Comparison of ENCODE assay signal across 8 cellular contexts in genomic region chr7:1503816-1504775, GRCh38. TPM values are rescaled to one million over a fixed set of nuclear protein-coding genes. Genes with fewer than 3 reads are reported as not detected.
DNase-seq lines count a peak whose midpoint lies in the region; ATAC-seq and TF ChIP-seq lines count a peak whose summit lies in the region.

Gene INTS1 (minus strand): TSS chr7:1504389. CDS start chr7:1503960, 429 bp downstream.

- DNase-seq in DND-41 (peak; percentile 92), Karpas-422 (peak; percentile 97), RPMI7951 (ENCODE audit: low read depth) (peak; percentile 93), fibroblast of peridontal ligament (ENCODE audit: extremely low read depth) (peak; percentile 82), natural killer cell (peak; percentile 86)
- DNase-seq in activated T-helper 1 cell treated with anti-CD3 and anti-CD28 coated beads, Interleukin-2, amount 50 U/mL, for 16 hours (ENCODE audit: low read depth in 1 of 2, low spot score in 1 of 2), result peak; percentile 83 to 85
- DNase-seq in stimulated activated naive CD4-positive, alpha-beta T cell treated with Interleukin-2 at 50 U/mL for 16 hours (lab: John Stamatoyannopoulos, UW), result peak; percentile 88

- H3K4me1 Mint-ChIP-seq in natural killer cell, result peaks cover 27 to 42% of the 10 kb centered on the region in 2 donors

- H4K20me1 ChIP-seq in DND-41 (ENCODE audit: insufficient read depth, low read length) (peaks cover 41% of the 10 kb centered on the region), Karpas-422 (ENCODE audit: insufficient read depth, low read depth, low read length) (peaks cover 19% of the 10 kb centered on the region)

- peak within 1 kb of the TSS; percentile 89 for H3K4me3 Mint-ChIP-seq in natural killer cell

- H3K9me3 ChIP-seq in DND-41 (ENCODE audit: insufficient read depth, low read length, severe bottlenecking), result no peaks in the 10 kb centered on the region
- H3K9me3 ChIP-seq in Karpas-422 (ENCODE audit: low read length), result no peaks in the 10 kb centered on the region

- H3K9ac ChIP-seq in DND-41 (ENCODE audit: low read depth, low read length) (peak within 1 kb of the TSS; percentile 96), Karpas-422 (ENCODE audit: low read length) (peak within 1 kb of the TSS; percentile 94)

- H3K4me3 ChIP-seq in DND-41 (ENCODE audit: low read depth in 1 of 2, low read length in 2 of 2) (peak within 1 kb of the TSS; percentile 97 to 100), Karpas-422 (ENCODE audit: low read length) (peak within 1 kb of the TSS; percentile 98)

- H3K27ac ChIP-seq in DND-41 (ENCODE audit: low read length) (peak within 1 kb of the TSS; percentile 65), Karpas-422 (ENCODE audit: low read length) (no peak within 1 kb of the TSS)

- H3K4me2 ChIP-seq in DND-41 (ENCODE audit: insufficient read depth, low read length) (peak within 1 kb of the TSS; percentile 100), Karpas-422 (ENCODE audit: low read depth, low read length, poor library complexity, severe bottlenecking) (peak within 1 kb of the TSS; percentile 97)

- no peaks in the 10 kb centered on the region for H3K36me3 Mint-ChIP-seq in natural killer cell

- H3K9me2 ChIP-seq in Karpas-422 (replicated peaks; ENCODE audit: insufficient read depth, low read length), result no peaks in the 10 kb centered on the region

- H3K79me2 ChIP-seq in DND-41 (ENCODE audit: insufficient read depth, low read length) (peaks cover 39% of the 10 kb centered on the region), Karpas-422 (ENCODE audit: low read length) (peaks cover 29% of the 10 kb centered on the region)

- H3K4me1 ChIP-seq in DND-41 (ENCODE audit: insufficient read depth, low read length) (peaks cover 54% of the 10 kb centered on the region), Karpas-422 (ENCODE audit: low read length) (peaks cover 42% of the 10 kb centered on the region)

- H3K27me3 ChIP-seq in DND-41 (ENCODE audit: insufficient read depth, low read length, poor library complexity) (no peaks in the 10 kb centered on the region), Karpas-422 (ENCODE audit: low read length) (no peaks in the 10 kb centered on the region)

- peak within 1 kb of the TSS; percentile 56 to 72 for H3K27ac Mint-ChIP-seq in natural killer cell

- H3K9me3 Mint-ChIP-seq in natural killer cell, result no peaks in the 10 kb centered on the region

- TF ChIP-seq CTCF in DND-41 (IDR thresholded peaks at IDR 0.05; ENCODE audit: borderline replicate concordance, extremely low read depth, low read length, poor library complexity, severe bottlenecking) (peak; percentile 91), natural killer cell (IDR thresholded peaks at IDR 0.05) (peak; percentile 87)

- H3K27me3 Mint-ChIP-seq in natural killer cell (ENCODE audit: low read depth in 2 of 2), result peaks cover 7 to 13% of the 10 kb centered on the region in 2 donors

- intact Hi-C loops in natural killer cell (cut with micrococcal nuclease), result no loop called here

- ATAC-seq in DND-41 (ENCODE audit: insufficient read depth, low read depth) (peak; percentile 84), GM21737 (IDR thresholded peaks at IDR 0.05; ENCODE audit: unreplicated experiment) (peak; percentile 62), natural killer cell (peak; percentile 95 to 97 (median 97))

- H3K36me3 ChIP-seq in DND-41 (ENCODE audit: insufficient read depth, low read length) (peaks cover 45% of the 10 kb centered on the region), Karpas-422 (ENCODE audit: insufficient read depth, low read length) (no peaks in the 10 kb centered on the region)

- H2AFZ ChIP-seq in DND-41 (ENCODE audit: low read depth, low read length) (peak within 1 kb of the TSS; percentile 89), Karpas-422 (ENCODE audit: low read length) (no peak within 1 kb of the TSS)

RNA-seq across cellular contexts. Expression of gene INTS1, which starts in this region (rescaled TPM):
- 25.7 and 42.1 TPM in 2 replicates for total RNA-seq in Karpas-422 (2014; rRNA removed; shearing (Covaris generic); ENCODE audit: low replicate concordance)
- total RNA-seq in RPMI7951 (2014; rRNA removed; shearing (Covaris generic)), result 43.3 and 49.5 TPM in 2 replicates
- total RNA-seq in natural killer cell, result 100 to 1,000 TPM in 2 of 3 donors, 10 to 100 TPM in 1; 92.7 to 115 (median 111) TPM
